In genomic region chr1:226873771-226874578, GRCh38 we compare ENCODE assay signal across 29 cellular contexts. TPM values are rescaled to one million over a fixed set of nuclear protein-coding genes. Genes with fewer than 3 reads are reported as not detected.
DNase-seq lines count a peak whose midpoint lies in the region; ATAC-seq and TF ChIP-seq lines count a peak whose summit lies in the region.
"Had no signal": no experiment of that assay in that cellular context is flagged by ENCODE, and none has a peak within 500 bp of the region (broad histone marks: within the 10 kb centered on the region; RNA-seq: fewer than 3 reads in every experiment).

No MANE protein-coding gene starts in this region.

- H3K36me3 ChIP-seq in right atrium auricular region, result no peaks in the 10 kb centered on the region
- H3K36me3 ChIP-seq: gastrocnemius medialis, neutrophil, thyroid gland, WERI-Rb-1 had no signal

- intact Hi-C loops in right cardiac atrium (cut with DNase I), result no loop called here

- H3K36me3 Mint-ChIP-seq in nephron (ENCODE audit: low read depth), result no peaks in the 10 kb centered on the region
- H3K36me3 Mint-ChIP-seq: activated naive CD8-positive, alpha-beta T cell had no signal

- H3K4me3 Mint-ChIP-seq in nephron, result peak overlapping the region in 2 of 3 experiments; percentile 55 to 77
- H3K4me3 Mint-ChIP-seq: activated naive CD8-positive, alpha-beta T cell; central memory CD8-positive, alpha-beta T cell; memory B cell; stimulated activated naive CD8-positive, alpha-beta T cell treated with anti-CD3 and anti-CD28 coated beads, Interleukin-15, amount 100 ng/mL, for 72 hours; T-helper 2 cell treated with Interferon-gamma antibody and Interleukin-4, amounts not matched to agents 5 μg/mL and 100 μg/mL, for 36 hours had no signal

- no peaks in the 10 kb centered on the region for H3K9me3 Mint-ChIP-seq in nephron
- H3K9me3 Mint-ChIP-seq: central memory CD8-positive, alpha-beta T cell; memory B cell; stimulated activated naive CD8-positive, alpha-beta T cell treated with anti-CD3 and anti-CD28 coated beads, Interleukin-15, amount 100 ng/mL, for 72 hours; T-helper 2 cell treated with Interferon-gamma antibody and Interleukin-4, amounts not matched to agents 5 μg/mL and 100 μg/mL, for 36 hours had no signal

- no peaks in the 10 kb centered on the region for H3K27me3 ChIP-seq in right atrium auricular region
- no peaks in the 10 kb centered on the region for H3K27me3 ChIP-seq in right cardiac atrium (ENCODE audit: control insufficient read depth, insufficient read depth)
- H3K27me3 ChIP-seq: gastrocnemius medialis, thyroid gland had no signal

- no peak for ATAC-seq in right cardiac atrium
- no peak for ATAC-seq in GM21825 (IDR thresholded peaks at IDR 0.05; ENCODE audit: unreplicated experiment)
- no peak for ATAC-seq in HG03097 (IDR thresholded peaks at IDR 0.05; ENCODE audit: low FRiP score, unreplicated experiment)
- ATAC-seq: gastrocnemius medialis; Panc1; stimulated activated naive CD8-positive, alpha-beta T cell treated with anti-CD3 and anti-CD28 coated beads, Interleukin-15, amount 100 ng/mL, for 72 hours had no signal

- TF ChIP-seq CTCF in right atrium auricular region (IDR thresholded peaks at IDR 0.05) (no peak), nephron (IDR thresholded peaks at IDR 0.05; ENCODE audit: unreplicated experiment in 3 of 3) (no peak)

- H3K27ac ChIP-seq in right atrium auricular region (no peak overlapping the region), right cardiac atrium (ENCODE audit: low read length) (no peak overlapping the region)
- H3K27ac ChIP-seq: neutrophil, thyroid gland, WERI-Rb-1 had no signal

- peak; percentile 53 for DNase-seq in right atrium auricular region (ENCODE audit: low spot score)
- DNase-seq in right cardiac atrium, result no peak
- peak; percentile 44 for DNase-seq in activated CD8-positive, alpha-beta memory T cell treated with anti-CD3 and anti-CD28 coated beads, Interleukin-2, amount 50 U/mL, for 48 hours
- no peak for DNase-seq in HuH-7 (ENCODE audit: low spot score)
- DNase-seq: ACHN; activated effector memory CD4-positive, alpha-beta T cell treated with Interleukin-2 at 50 U/mL for 16 hours; C1 segment of cervical spinal cord; Calu3; dermis blood vessel endothelial cell; DMS79 treated with DMSO at 0.1 percent for 48 hours; gastrocnemius medialis; hippocampal formation; IMR-90; NCI-H1092; NCI-H187 treated with DMSO at 0.1 percent for 48 hours; NCI-H526; SHP77 treated with DMSO at 0.1 percent for 48 hours; stimulated activated naive CD8-positive, alpha-beta T cell treated with anti-CD3 and anti-CD28 coated beads, Interleukin-15, amount 100 ng/mL, for 72 hours; thyroid gland; WERI-Rb-1 had no signal

- H3K4me1 ChIP-seq in right atrium auricular region, result peaks cover 0 to 20% of the 10 kb centered on the region in 2 donors
- peaks cover 7% of the 10 kb centered on the region for H3K4me1 ChIP-seq in right cardiac atrium (ENCODE audit: control insufficient read depth, insufficient read depth, low read length)

- peaks cover 9% of the 10 kb centered on the region for H3K27me3 Mint-ChIP-seq in nephron (ENCODE audit: low read depth)
- H3K27me3 Mint-ChIP-seq: activated naive CD8-positive, alpha-beta T cell; central memory CD8-positive, alpha-beta T cell; memory B cell had no signal

- H3K4me1 Mint-ChIP-seq in nephron, result peaks cover 50% of the 10 kb centered on the region

- 72% methylated on average over 7 of the region's 7 CpGs for WGBS in right cardiac atrium

- H3K4me3 ChIP-seq in right atrium auricular region (no peak overlapping the region), right cardiac atrium (ENCODE audit: low read length) (no peak overlapping the region)
- H3K4me3 ChIP-seq: gastrocnemius medialis, thyroid gland had no signal

- H3K27ac Mint-ChIP-seq in nephron, result peak overlapping the region; percentile 3 to 52 (median 49)
- H3K27ac Mint-ChIP-seq: activated naive CD8-positive, alpha-beta T cell; memory B cell; stimulated activated naive CD8-positive, alpha-beta T cell treated with anti-CD3 and anti-CD28 coated beads, Interleukin-15, amount 100 ng/mL, for 72 hours had no signal

- H3K9me3 ChIP-seq in right atrium auricular region (no peaks in the 10 kb centered on the region), right cardiac atrium (ENCODE audit: control insufficient read depth, low read length) (no peaks in the 10 kb centered on the region)
- H3K9me3 ChIP-seq: gastrocnemius medialis, neutrophil, thyroid gland had no signal

RNA-seq across cellular contexts. Expression of gene PSEN2, which starts 3.6 kb away (rescaled TPM):
- 10 to 100 TPM; 22.6 to 23.3 TPM for total RNA-seq in right atrium auricular region
- 10 to 100 TPM; 17.2 to 25.8 (median 20.3) TPM for total RNA-seq in right cardiac atrium
- 15.4 TPM for polyA plus RNA-seq in right cardiac atrium

Comparison
In these comparisons a context has a peak if more than half of its experiments do, and no peak if none do; other contexts are left out.
1. DNase-seq: peak in right atrium auricular region (single experiment) and activated CD8-positive, alpha-beta memory T cell treated with anti-CD3 and anti-CD28 coated beads, Interleukin-2, amount 50 U/mL, for 48 hours (single experiment); none in right cardiac atrium (0 of 3) and HuH-7 (single experiment).